In genomic region chr1:226838456-226838855, GRCh38 we compare ENCODE assay signal across 17 cellular contexts. TPM values are rescaled to one million over a fixed set of nuclear protein-coding genes. Genes with fewer than 3 reads are reported as not detected.
DNase-seq lines count a peak whose midpoint lies in the region; ATAC-seq and TF ChIP-seq lines count a peak whose summit lies in the region.
"Had no signal": no experiment of that assay in that cellular context is flagged by ENCODE, and none has a peak within 500 bp of the region (broad histone marks: within the 10 kb centered on the region; RNA-seq: fewer than 3 reads in every experiment).

No MANE protein-coding gene starts in this region.

- H3K4me2 ChIP-seq in PC-9 (peak overlapping the region; percentile 61), neural progenitor cell (peak overlapping the region; percentile 29)
- H3K4me2 ChIP-seq: BLaER1, GM23338 had no signal

- no peaks in the 10 kb centered on the region for H3K9me2 ChIP-seq in PC-9 (ENCODE audit: insufficient read depth)

- H3K27ac ChIP-seq in PC-9 (peak overlapping the region; percentile 70), neural progenitor cell (no peak overlapping the region)
- H3K27ac ChIP-seq: BLaER1, C4-2B had no signal

- H3F3A ChIP-seq in PC-9 (ENCODE audit: insufficient read depth, low read depth) (peaks cover 21% of the 10 kb centered on the region; the same call in 1 of the 2 replicates), neural progenitor cell (ENCODE audit: low read depth) (peaks cover 7% of the 10 kb centered on the region)

- H3K4me1 ChIP-seq in PC-9 (replicated peaks; ENCODE audit: insufficient read depth) (peaks cover 32% of the 10 kb centered on the region), neural progenitor cell (peaks cover 16% of the 10 kb centered on the region)
- H3K4me1 ChIP-seq: BLaER1 had no signal

- no peak overlapping the region for H3K4me3 Mint-ChIP-seq in neural progenitor cell
- H3K4me3 Mint-ChIP-seq: B cell; CD4-positive, CD25-positive, alpha-beta regulatory T cell; CD8-positive, alpha-beta memory T cell; GM23338; H9 had no signal

- peaks cover 5% of the 10 kb centered on the region for H3K27me3 Mint-ChIP-seq in neural progenitor cell (ENCODE audit: insufficient read depth, low read depth)
- H3K27me3 Mint-ChIP-seq: B cell; CD4-positive, CD25-positive, alpha-beta regulatory T cell had no signal

- no peaks in the 10 kb centered on the region for H3K79me2 ChIP-seq in PC-9 (ENCODE audit: low read depth)
- H3K79me2 ChIP-seq in neural progenitor cell (ENCODE audit: low read depth) = no peaks in the 10 kb centered on the region

- H3K36me3 ChIP-seq in PC-9 (ENCODE audit: low read depth) (no peaks in the 10 kb centered on the region), neural progenitor cell (no peaks in the 10 kb centered on the region)
- H3K36me3 ChIP-seq: BLaER1 had no signal

- peak; percentile 35 to 77 for DNase-seq in NCI-H524 (lab: John Stamatoyannopoulos, UW)
- peak; percentile 99 for DNase-seq in NCI-H82 (lab: John Stamatoyannopoulos, UW)
- no peak for DNase-seq in PC-9
- DNase-seq in neural progenitor cell (ENCODE audit: low spot score) = peak; percentile 69
- DNase-seq in AG20443 (ENCODE audit: low spot score) = no peak
- DNase-seq: CD4-positive, CD25-positive, alpha-beta regulatory T cell; CD8-positive, alpha-beta memory T cell; DMS53; DND-41; H9 had no signal

- no peak for ATAC-seq in GM19324 (IDR thresholded peaks at IDR 0.05; ENCODE audit: low FRiP score, unreplicated experiment)
- no peak for ATAC-seq in HG02678 (IDR thresholded peaks at IDR 0.05; ENCODE audit: unreplicated experiment)
- ATAC-seq: GM23338, HCT116 had no signal

- no peak overlapping the region for H3K27ac Mint-ChIP-seq in neural progenitor cell
- H3K27ac Mint-ChIP-seq: B cell; CD8-positive, alpha-beta memory T cell; GM23338 had no signal

- H3K36me3 Mint-ChIP-seq in neural progenitor cell = no peaks in the 10 kb centered on the region

- peaks cover 9% of the 10 kb centered on the region for H3K4me1 Mint-ChIP-seq in neural progenitor cell
- H3K4me1 Mint-ChIP-seq: B cell; CD8-positive, alpha-beta memory T cell; H9 had no signal

- H4K20me1 ChIP-seq in PC-9 (ENCODE audit: insufficient read depth) = no peaks in the 10 kb centered on the region
- H4K20me1 ChIP-seq in neural progenitor cell (ENCODE audit: low read depth) = no peaks in the 10 kb centered on the region
- H4K20me1 ChIP-seq: BLaER1 had no signal

- intact Hi-C loops in PC-9 (cut with micrococcal nuclease; ENCODE audit: unreplicated experiment) = no loop called here

- no peaks in the 10 kb centered on the region for H3K27me3 ChIP-seq in PC-9 (ENCODE audit: insufficient read depth, low read depth)
- no peaks in the 10 kb centered on the region for H3K27me3 ChIP-seq in neural progenitor cell
- H3K27me3 ChIP-seq: BLaER1 had no signal

- no TSS peak for BruUV-seq in PC-9 (replicated peaks; lab: Mats Ljungman, UMichigan)

- no peak overlapping the region for H3K9ac ChIP-seq in neural progenitor cell
- H3K9ac ChIP-seq: BLaER1 had no signal

- TF ChIP-seq CTCF in PC-9 (conservative IDR thresholded peaks at IDR 0.05) (no peak), neural progenitor cell (IDR thresholded peaks at IDR 0.05) (no peak)

- peaks cover 2% of the 10 kb centered on the region for H3K9me3 Mint-ChIP-seq in neural progenitor cell

- CTCF ChIA-PET in PC-9 (lab: Charles Lee) = no interaction called here

- no peaks in the 10 kb centered on the region for H3K9me3 ChIP-seq in PC-9 (ENCODE audit: insufficient read depth, low read depth)
- H3K9me3 ChIP-seq in neural progenitor cell (ENCODE audit: low read depth) = no peaks in the 10 kb centered on the region

- H3K4me3 ChIP-seq in PC-9 (peak overlapping the region; percentile 17; the same call in 1 of the 2 replicates), neural progenitor cell (no peak overlapping the region)
- H3K4me3 ChIP-seq: BLaER1, GM23338 had no signal

- no peak overlapping the region; the same call in 1 of the 2 replicates for H2AFZ ChIP-seq in PC-9
- no peak overlapping the region for H2AFZ ChIP-seq in neural progenitor cell (replicated peaks)
- H2AFZ ChIP-seq: GM23338 had no signal

- POLR2A ChIA-PET in PC-9 (lab: Charles Lee; ENCODE audit: unreplicated experiment) = interaction anchor here (0.6 kb wide), 1 partner anchor 9 kb away, joined by 4 read pairs; no protein-coding TSS in a partner anchor

RNA-seq across cellular contexts. Expression of gene PSEN2, which starts 32.0 kb away (rescaled TPM):
- 14.8 and 17.0 TPM in 2 replicates for total RNA-seq in PC-9 (2021)
- total RNA-seq in neural progenitor cell (ENCODE audit: low replicate concordance) = 11.4 and 18.2 TPM in 2 replicates

Comparison
In these comparisons a context has a peak if more than half of its experiments do, and no peak if none do; other contexts are left out.
1. DNase-seq: peak in NCI-H524 (2 of 2), NCI-H82 (single experiment) and neural progenitor cell (single experiment); none in PC-9 (0 of 2) and AG20443 (single experiment).